In genomic region chr2:222424729-222425671, GRCh38 we compare ENCODE assay signal across 8 cellular contexts.
DNase-seq lines count a peak whose midpoint lies in the region; ATAC-seq lines count a peak whose summit lies in the region.

No MANE protein-coding gene starts in this region.

- H3K4me1 ChIP-seq in iPS-18a (ENCODE audit: control insufficient read depth, low read depth, low read length): peaks cover 14% of the 10 kb centered on the region

- H3K36me3 ChIP-seq in iPS-18a (ENCODE audit: control insufficient read depth, low read depth, low read length): no peaks in the 10 kb centered on the region

- H3K4me3 Mint-ChIP-seq in activated naive CD8-positive, alpha-beta T cell treated with anti-CD3 and anti-CD28 coated beads, Interleukin-2, amount 50 U/mL, for 24 hours: peak overlapping the region; percentile 76

- H3K9me3 ChIP-seq in iPS-18a (ENCODE audit: control insufficient read depth, low read depth, low read length): no peaks in the 10 kb centered on the region

- peak overlapping the region; percentile 61 for H3K27ac Mint-ChIP-seq in activated naive CD8-positive, alpha-beta T cell treated with anti-CD3 and anti-CD28 coated beads, Interleukin-2, amount 50 U/mL, for 24 hours

- peak; percentile 45 for DNase-seq in D341Med (ENCODE audit: low spot score)
- peak; percentile 57 for DNase-seq in NCI-H345 treated with DMSO at 0.1 percent for 48 hours (lab: John Stamatoyannopoulos, UW; ENCODE audit: unreplicated experiment)
- peak; percentile 7 for DNase-seq in activated naive CD8-positive, alpha-beta T cell treated with anti-CD3 and anti-CD28 coated beads, Interleukin-2, amount 50 U/mL, for 24 hours
- peak; percentile 30 to 43 for DNase-seq in stimulated activated CD4-positive, alpha-beta T cell treated with anti-CD3 and anti-CD28 coated beads, Interleukin-1b, Interleukin-23, amount 100 ng/mL, for 4 hours (ENCODE audit: low read depth in 2 of 2)
- DNase-seq in dedifferentiated amniotic fluid mesenchymal stem cell (ENCODE audit: extremely low spot score): no peak
- DNase-seq in NCI-H1436 treated with DMSO at 0.1 percent for 48 hours (lab: John Stamatoyannopoulos, UW): no peak

- no peak overlapping the region for H3K9ac ChIP-seq in iPS-18a (ENCODE audit: low read length)

- peak; percentile 30 for ATAC-seq in GM21515 (IDR thresholded peaks at IDR 0.05; ENCODE audit: unreplicated experiment)
- ATAC-seq in activated naive CD8-positive, alpha-beta T cell treated with anti-CD3 and anti-CD28 coated beads, Interleukin-2, amount 50 U/mL, for 24 hours: peak; percentile 13

- peaks cover 53% of the 10 kb centered on the region for H3K27me3 Mint-ChIP-seq in activated naive CD8-positive, alpha-beta T cell treated with anti-CD3 and anti-CD28 coated beads, Interleukin-2, amount 50 U/mL, for 24 hours

- H3K4me3 ChIP-seq in iPS-18a (ENCODE audit: low read length): peak overlapping the region; percentile 59

- peaks cover 7% of the 10 kb centered on the region for H3K36me3 Mint-ChIP-seq in activated naive CD8-positive, alpha-beta T cell treated with anti-CD3 and anti-CD28 coated beads, Interleukin-2, amount 50 U/mL, for 24 hours (ENCODE audit: low read depth)

- no peak overlapping the region for H3K27ac ChIP-seq in iPS-18a (ENCODE audit: low read length)

- H3K4me1 Mint-ChIP-seq in activated naive CD8-positive, alpha-beta T cell treated with anti-CD3 and anti-CD28 coated beads, Interleukin-2, amount 50 U/mL, for 24 hours: peaks cover 40% of the 10 kb centered on the region

- H3K27me3 ChIP-seq in iPS-18a (ENCODE audit: control insufficient read depth, insufficient read depth, low read length): peaks cover 81% of the 10 kb centered on the region

- peaks cover 9% of the 10 kb centered on the region for H3K9me3 Mint-ChIP-seq in activated naive CD8-positive, alpha-beta T cell treated with anti-CD3 and anti-CD28 coated beads, Interleukin-2, amount 50 U/mL, for 24 hours

Comparison
In these comparisons a context has a peak if more than half of its experiments do, and no peak if none do; other contexts are left out.
1. DNase-seq: peak in D341Med (single experiment), NCI-H345 treated with DMSO at 0.1 percent for 48 hours (single experiment), activated naive CD8-positive, alpha-beta T cell treated with anti-CD3 and anti-CD28 coated beads, Interleukin-2, amount 50 U/mL, for 24 hours (single experiment) and stimulated activated CD4-positive, alpha-beta T cell treated with anti-CD3 and anti-CD28 coated beads, Interleukin-1b, Interleukin-23, amount 100 ng/mL, for 4 hours (2 of 2); none in dedifferentiated amniotic fluid mesenchymal stem cell (single experiment) and NCI-H1436 treated with DMSO at 0.1 percent for 48 hours (single experiment).